15 cellular contexts compared by ENCODE assay signal in the genomic region with DNA sequence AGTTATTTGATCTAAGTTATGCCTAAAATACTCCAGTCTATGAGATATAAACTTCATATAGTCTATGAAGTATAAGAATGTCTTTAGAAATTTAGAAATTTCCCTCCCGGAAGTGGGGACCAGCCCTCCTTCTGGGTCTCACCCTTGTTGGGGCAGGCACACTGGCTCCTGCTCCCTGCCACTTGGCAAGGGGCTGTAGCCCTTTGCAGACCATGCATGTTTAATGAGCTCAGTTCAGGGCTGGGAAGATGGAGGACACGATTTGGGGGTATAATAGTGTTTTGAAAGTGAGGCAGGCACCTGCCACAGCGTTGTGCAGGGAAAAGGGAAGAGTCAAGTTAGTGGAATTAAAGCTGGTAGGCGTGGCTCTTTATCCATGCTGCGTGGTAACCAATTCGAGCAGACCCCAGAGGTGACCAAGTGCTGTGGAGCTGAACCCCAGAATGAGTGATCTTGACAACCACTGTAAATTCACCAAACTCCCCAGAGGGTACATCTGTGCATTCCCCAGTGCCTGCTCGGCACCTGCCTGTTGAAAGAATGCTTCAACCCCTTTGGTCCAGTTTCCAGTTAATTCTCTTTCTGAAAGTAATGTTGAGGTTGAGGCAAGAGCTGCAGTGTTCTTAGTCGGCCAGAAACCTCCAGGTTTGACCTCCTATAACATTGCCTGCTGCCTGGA.
"Had no signal": no experiment of that assay in that cellular context is flagged by ENCODE, and none has a peak within 500 bp of the region (broad histone marks: within the 10 kb centered on the region; RNA-seq: fewer than 3 reads in every experiment).

No MANE protein-coding gene starts in this region.

- H3K9me3 Mint-ChIP-seq: activated CD4-positive, alpha-beta memory T cell treated with anti-CD3 and anti-CD28 coated beads for 36 hours; neural crest cell had no signal

- H3K27me3 ChIP-seq: ascending aorta, pancreas, thyroid gland, vagina had no signal

- H3K9me3 ChIP-seq: ascending aorta, pancreas, thyroid gland, vagina had no signal

- H3K27ac ChIP-seq: ascending aorta, thyroid gland, vagina had no signal

- FAIRE-seq: bronchial epithelial cell, colon, frontal cortex, keratinocyte, pancreas had no signal

- H3K27me3 Mint-ChIP-seq: activated CD4-positive, alpha-beta memory T cell treated with anti-CD3 and anti-CD28 coated beads for 36 hours had no signal

- H3K4me3 Mint-ChIP-seq: activated CD4-positive, alpha-beta memory T cell treated with anti-CD3 and anti-CD28 coated beads for 36 hours; neural crest cell had no signal

- H3K27ac Mint-ChIP-seq: activated CD4-positive, alpha-beta memory T cell treated with anti-CD3 and anti-CD28 coated beads for 36 hours had no signal

- H3K4me3 ChIP-seq: ascending aorta, pancreas, thyroid gland, vagina had no signal

- DNase-seq: activated CD4-positive, alpha-beta memory T cell treated with anti-CD3 and anti-CD28 coated beads for 36 hours; activated T-cell treated with anti-CD3 and anti-CD28 coated beads, Interleukin-2, amount 50 U/mL, for 48 hours; effector CD4-positive, alpha-beta T cell; left ventricle myocardium superior; pancreas; stimulated activated CD4-positive, alpha-beta T cell treated with anti-CD3 and anti-CD28 coated beads, Interleukin-15, amount 100 ng/mL, for 24 hours; stimulated activated CD4-positive, alpha-beta T cell treated with anti-CD3 and anti-CD28 coated beads, Interleukin-4, amount 100 ng/mL, for 24 hours; thyroid gland had no signal

- H3K36me3 ChIP-seq: pancreas, thyroid gland, vagina had no signal
